In the genomic region with DNA sequence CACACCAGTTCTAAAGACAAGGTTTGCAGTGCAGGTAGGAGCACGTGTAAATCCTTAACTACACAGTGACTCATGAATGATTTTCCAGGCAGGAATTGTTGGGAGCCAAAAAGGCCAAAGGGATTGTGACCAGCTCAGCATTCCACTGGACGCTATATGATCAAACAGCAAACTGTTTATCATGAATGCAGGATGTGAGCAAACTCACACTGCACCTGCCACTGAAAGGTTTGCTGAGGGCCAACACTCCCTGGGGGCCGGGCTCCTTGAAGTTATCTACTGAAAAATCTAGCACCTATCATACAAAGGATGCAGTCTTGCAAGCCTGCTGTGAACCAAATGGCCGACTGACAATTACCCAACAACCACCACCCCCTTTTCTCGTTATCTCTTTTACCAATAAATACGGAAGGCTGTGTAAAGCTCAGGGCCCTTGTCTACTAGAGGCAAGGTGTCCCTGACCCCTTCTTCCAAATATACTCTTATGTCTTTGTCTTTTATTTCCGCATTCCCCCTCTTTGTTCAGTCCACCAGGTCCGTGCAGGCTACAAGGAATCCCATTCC, we compare ENCODE assay signal across 26 cellular contexts. TPM values are rescaled to one million over a fixed set of nuclear protein-coding genes. Genes with fewer than 3 reads are reported as not detected.
DNase-seq lines count a peak whose midpoint lies in the region; ATAC-seq and TF ChIP-seq lines count a peak whose summit lies in the region.
"Had no signal": no experiment of that assay in that cellular context is flagged by ENCODE, and none has a peak within 500 bp of the region (broad histone marks: within the 10 kb centered on the region; RNA-seq: fewer than 3 reads in every experiment).

No MANE protein-coding gene starts in this region.

- H3K56ac ChIP-seq in mesendoderm (ENCODE audit: low read length): peak overlapping the region; percentile 65

- CTCF ChIA-PET in Caco-2 (lab: Charles Lee): interaction anchor here (0.7 to 1.6 kb wide), 4 partner anchors 35 to 281 kb away, joined by 3 to 6 read pairs (median 4); a partner anchor contains a TSS

- H3K79me1 ChIP-seq in mesendoderm (ENCODE audit: low read length): no peaks in the 10 kb centered on the region

- H3K9me3 ChIP-seq in Caco-2 (no peaks in the 10 kb centered on the region), HUES6 (ENCODE audit: control insufficient read depth, insufficient read depth, low read depth, low read length) (no peaks in the 10 kb centered on the region)
- H3K9me3 ChIP-seq in effector memory CD4-positive, alpha-beta T cell (ENCODE audit: control insufficient read depth, low read length): no peaks in the 10 kb centered on the region
- H3K9me3 ChIP-seq: left ventricle myocardium inferior, thoracic aorta had no signal

- no peak overlapping the region for H3K4me3 ChIP-seq in Caco-2 (ENCODE audit: low read depth, low read length)
- H3K4me3 ChIP-seq in HUES6 (ENCODE audit: low read depth, low read length): peak overlapping the region; percentile 18; the same call in 1 of the 2 replicates
- H3K4me3 ChIP-seq in mesendoderm (ENCODE audit: low read length): no peak overlapping the region
- H3K4me3 ChIP-seq in effector memory CD4-positive, alpha-beta T cell (ENCODE audit: insufficient read depth, low read depth, low read length, poor library complexity, severe bottlenecking): no peak overlapping the region
- H3K4me3 ChIP-seq: left ventricle myocardium inferior, thoracic aorta had no signal

- H3K4me1 ChIP-seq in Caco-2 (peaks cover 25% of the 10 kb centered on the region), HUES6 (ENCODE audit: control insufficient read depth, insufficient read depth, low read length) (peaks cover 10% of the 10 kb centered on the region), mesendoderm (ENCODE audit: control insufficient read depth, low read depth, low read length) (peaks cover 15% of the 10 kb centered on the region)
- H3K4me1 ChIP-seq in effector memory CD4-positive, alpha-beta T cell (ENCODE audit: control insufficient read depth, insufficient read depth, low read length, poor library complexity, severe bottlenecking): no peaks in the 10 kb centered on the region

- H2BK15ac ChIP-seq in mesendoderm (replicated peaks; ENCODE audit: low read depth): no peak overlapping the region

- H2AK5ac ChIP-seq in mesendoderm (ENCODE audit: low read length): no peak overlapping the region

- H3K27me3 Mint-ChIP-seq in Caco-2 (ENCODE audit: insufficient read depth, unreplicated experiment): no peaks in the 10 kb centered on the region
- no peaks in the 10 kb centered on the region for H3K27me3 Mint-ChIP-seq in central memory CD8-positive, alpha-beta T cell
- H3K27me3 Mint-ChIP-seq: stimulated activated naive B cell treated with anti-CD40 and anti-IgM and Interleukin-4, amounts not matched to agents 10 μg/mL and 1 μg/mL and 100 μg/mL, for 72 hours had no signal

- WGBS in mesendoderm (ENCODE audit: extremely low coverage, insufficient coverage, low lambda C conversion rate): no CpG with 5 or more reads among the region's 8 CpGs

- H3K36me3 Mint-ChIP-seq in Caco-2 (ENCODE audit: insufficient read depth, unreplicated experiment): no peaks in the 10 kb centered on the region
- peaks cover 7% of the 10 kb centered on the region for H3K36me3 Mint-ChIP-seq in central memory CD8-positive, alpha-beta T cell (ENCODE audit: insufficient read depth)
- H3K36me3 Mint-ChIP-seq: activated naive CD4-positive, alpha-beta T cell treated with anti-CD3 and anti-CD28 coated beads, Interleukin-2, amount 10 ng/mL, durations not matched to agents 7 days and 5 days; CD4-positive, alpha-beta memory T cell; stimulated activated naive B cell treated with anti-CD40 and anti-IgM and Interleukin-4, amounts not matched to agents 10 μg/mL and 1 μg/mL and 100 μg/mL, for 72 hours had no signal

- peak; percentile 62 for ATAC-seq in central memory CD8-positive, alpha-beta T cell (replicated peaks; ENCODE audit: extremely low read depth, poor library complexity, severe bottlenecking)
- ATAC-seq: activated CD8-positive, alpha-beta T cell treated with anti-CD3 and anti-CD28 coated beads, Interleukin-2, amount 10 ng/mL, durations not matched to agents 7 days and 5 days; stimulated activated naive B cell treated with anti-CD40 and anti-IgM and Interleukin-4, amounts not matched to agents 10 μg/mL and 1 μg/mL and 100 μg/mL, for 72 hours had no signal

- intact Hi-C loops in Caco-2 (cut with micrococcal nuclease; ENCODE audit: unreplicated experiment): loop anchor here (1.0 kb wide), 1 partner anchor 15 kb away; a partner anchor contains a TSS

- H2BK120ac ChIP-seq in mesendoderm (ENCODE audit: low read depth, low read length): no peak overlapping the region

- peak overlapping the region; percentile 13 for H3K18ac ChIP-seq in mesendoderm (ENCODE audit: low read length)

- H3K27ac Mint-ChIP-seq in Caco-2 (ENCODE audit: unreplicated experiment): peak overlapping the region; percentile 68
- peak overlapping the region; percentile 17 for H3K27ac Mint-ChIP-seq in central memory CD8-positive, alpha-beta T cell (ENCODE audit: low read depth)
- H3K27ac Mint-ChIP-seq: activated CD8-positive, alpha-beta T cell treated with anti-CD3 and anti-CD28 coated beads, Interleukin-2, amount 10 ng/mL, durations not matched to agents 7 days and 5 days; activated naive CD4-positive, alpha-beta T cell treated with anti-CD3 and anti-CD28 coated beads, Interleukin-2, amount 10 ng/mL, durations not matched to agents 7 days and 5 days had no signal

- H3K79me2 ChIP-seq in mesendoderm (ENCODE audit: control insufficient read depth, insufficient read depth, low read length): no peaks in the 10 kb centered on the region

- no peaks in the 10 kb centered on the region for H3K36me3 ChIP-seq in Caco-2 (ENCODE audit: control insufficient read depth, insufficient read depth, low read length)
- H3K36me3 ChIP-seq in HUES6 (ENCODE audit: control insufficient read depth, insufficient read depth, low read length): no peaks in the 10 kb centered on the region
- H3K36me3 ChIP-seq in mesendoderm (ENCODE audit: control insufficient read depth, insufficient read depth, low read length): no peaks in the 10 kb centered on the region
- no peaks in the 10 kb centered on the region for H3K36me3 ChIP-seq in effector memory CD4-positive, alpha-beta T cell (ENCODE audit: control insufficient read depth, insufficient read depth, low read length)
- H3K36me3 ChIP-seq: left ventricle myocardium inferior, thoracic aorta had no signal

- H3K4ac ChIP-seq in mesendoderm (ENCODE audit: low read depth, low read length): no peak overlapping the region

- BruUV-seq in Caco-2 (replicated peaks; lab: Mats Ljungman, UMichigan): no TSS peak

- H4K8ac ChIP-seq in mesendoderm (ENCODE audit: low read depth, low read length): no peak overlapping the region

- H3K9me3 Mint-ChIP-seq in Caco-2 (ENCODE audit: unreplicated experiment): no peaks in the 10 kb centered on the region
- no peaks in the 10 kb centered on the region for H3K9me3 Mint-ChIP-seq in central memory CD8-positive, alpha-beta T cell
- H3K9me3 Mint-ChIP-seq: activated naive CD4-positive, alpha-beta T cell treated with anti-CD3 and anti-CD28 coated beads, Interleukin-2, amount 10 ng/mL, durations not matched to agents 7 days and 5 days; CD4-positive, alpha-beta memory T cell; stimulated activated naive B cell treated with anti-CD40 and anti-IgM and Interleukin-4, amounts not matched to agents 10 μg/mL and 1 μg/mL and 100 μg/mL, for 72 hours had no signal

- H3K4me2 ChIP-seq in mesendoderm (ENCODE audit: low read length): peak overlapping the region; percentile 26

- no peak overlapping the region for H3K23ac ChIP-seq in mesendoderm (ENCODE audit: low read length)

- H3K27me3 ChIP-seq in Caco-2 (replicated peaks; ENCODE audit: control insufficient read depth, insufficient read depth, low read length) (no peaks in the 10 kb centered on the region), HUES6 (ENCODE audit: control insufficient read depth, insufficient read depth, low read length) (no peaks in the 10 kb centered on the region), mesendoderm (ENCODE audit: insufficient read depth, low read length, poor library complexity) (no peaks in the 10 kb centered on the region)
- no peaks in the 10 kb centered on the region for H3K27me3 ChIP-seq in effector memory CD4-positive, alpha-beta T cell (replicated peaks; ENCODE audit: control insufficient read depth, insufficient read depth, low read length, poor library complexity, severe bottlenecking)

- H3K4me1 Mint-ChIP-seq in Caco-2 (ENCODE audit: low read depth, unreplicated experiment): peaks cover 8% of the 10 kb centered on the region
- peaks cover 17% of the 10 kb centered on the region for H3K4me1 Mint-ChIP-seq in central memory CD8-positive, alpha-beta T cell

- H3K9ac ChIP-seq in HUES6 (ENCODE audit: low read length) (peak overlapping the region; percentile 9), mesendoderm (ENCODE audit: low read length) (no peak overlapping the region)

- POLR2A ChIA-PET in Caco-2 (lab: Charles Lee): interaction anchor here (0.6 kb wide), 2 partner anchors 250 to 1108 kb away, joined by 3 to 4 read pairs; no protein-coding TSS in a partner anchor

- peak overlapping the region; percentile 89 for H2BK5ac ChIP-seq in mesendoderm (ENCODE audit: low read length)

- H3K27ac ChIP-seq in HUES6 (ENCODE audit: low read depth, low read length) (no peak overlapping the region), mesendoderm (ENCODE audit: low read depth, low read length) (peak overlapping the region; percentile 19)
- H3K27ac ChIP-seq in effector memory CD4-positive, alpha-beta T cell (ENCODE audit: insufficient read depth, low read length, poor library complexity, severe bottlenecking): no peak overlapping the region
- H3K27ac ChIP-seq: left ventricle myocardium inferior, thoracic aorta had no signal

- no peak overlapping the region for H4K5ac ChIP-seq in mesendoderm (ENCODE audit: low read length)

- DNase-seq in Caco-2: peak; percentile 85 to 88
- no peak for DNase-seq in central memory CD8-positive, alpha-beta T cell (ENCODE audit: low spot score in 2 of 2)
- peak; percentile 91 for DNase-seq in mesendoderm
- DNase-seq in effector memory CD4-positive, alpha-beta T cell: no peak
- DNase-seq in activated gamma-delta T cell treated with Interleukin-2 at 50 U/mL for 16 hours: no peak
- DNase-seq in DMS153 (lab: John Stamatoyannopoulos, UW): no peak
- DNase-seq in SIG-M5 treated with dmso at 0.1 percent for 504 hours (lab: John Stamatoyannopoulos, UW; ENCODE audit: unreplicated experiment): no peak
- DNase-seq: activated CD4-positive, CD25-positive, alpha-beta regulatory T cell; activated CD8-positive, alpha-beta T cell treated with anti-CD3 and anti-CD28 coated beads, Interleukin-2, amount 10 ng/mL, durations not matched to agents 7 days and 5 days; activated naive CD4-positive, alpha-beta T cell treated with anti-CD3 and anti-CD28 coated beads, Interleukin-2, amount 10 ng/mL, durations not matched to agents 7 days and 5 days; activated T-cell treated with anti-CD3 and anti-CD28 coated beads, Interleukin-2, amount 50 U/mL, for 1 hour; aorta; CD4-positive, alpha-beta memory T cell; DND-41; effector CD4-positive, alpha-beta T cell; glutamatergic neuron; left ventricle myocardium inferior; NCI-H1436; stimulated activated CD4-positive, alpha-beta T cell treated with anti-CD3 and anti-CD28 coated beads, Interleukin-1b, Interleukin-23, amount 100 ng/mL, for 48 hours; stimulated activated naive B cell treated with anti-CD40 and anti-IgM and Interleukin-4, amounts not matched to agents 10 μg/mL and 1 μg/mL and 100 μg/mL, for 72 hours; T-helper 9 cell had no signal

- H3K4me3 Mint-ChIP-seq in Caco-2 (ENCODE audit: unreplicated experiment): peak overlapping the region; percentile 51
- H3K4me3 Mint-ChIP-seq in central memory CD8-positive, alpha-beta T cell: no peak overlapping the region
- H3K4me3 Mint-ChIP-seq: activated CD8-positive, alpha-beta T cell treated with anti-CD3 and anti-CD28 coated beads, Interleukin-2, amount 10 ng/mL, durations not matched to agents 7 days and 5 days; activated naive CD4-positive, alpha-beta T cell treated with anti-CD3 and anti-CD28 coated beads, Interleukin-2, amount 10 ng/mL, durations not matched to agents 7 days and 5 days; CD4-positive, alpha-beta memory T cell; stimulated activated naive B cell treated with anti-CD40 and anti-IgM and Interleukin-4, amounts not matched to agents 10 μg/mL and 1 μg/mL and 100 μg/mL, for 72 hours had no signal

- TF ChIP-seq CTCF in Caco-2 (IDR thresholded peaks at IDR 0.05; ENCODE audit: insufficient read depth in 1 of 2, low read depth in 1 of 2, low read length in 1 of 2, severe bottlenecking in 1 of 2, unreplicated experiment in 1 of 2): no peak

RNA-seq across cellular contexts. Expression of a gene that starts 11.5 kb away (rescaled TPM):
- 0.27 TPM in 1 of 2 replicates, not detected in the other for total RNA-seq in Caco-2 (2022)
- not detected for polyA plus RNA-seq in mesendoderm (2013, experiment 1 of 2)
- not detected for polyA plus RNA-seq in mesendoderm (2013, experiment 2 of 2)
- total RNA-seq: activated CD8-positive, alpha-beta T cell treated with anti-CD3 and anti-CD28 coated beads, Interleukin-2, amount 10 ng/mL, durations not matched to agents 7 days and 5 days; CD4-positive, alpha-beta memory T cell; fibroblast of lung; RPMI7951 had no signal
- polyA plus RNA-seq: CD4-positive, alpha-beta memory T cell; fibroblast of lung; neural cell had no signal

RNA-seq across cellular contexts. Expression of a gene that starts 15.3 kb away (rescaled TPM):
- total RNA-seq in Caco-2 (2022): 15.4 and 16.1 TPM in 2 replicates
- 2.7 TPM for polyA plus RNA-seq in mesendoderm (2013, experiment 1 of 2)
- polyA plus RNA-seq in mesendoderm (2013, experiment 2 of 2): 2.5 TPM

Comparison
In these comparisons a context has a peak if more than half of its experiments do, and no peak if none do; other contexts are left out.
1. DNase-seq: peak in Caco-2 (2 of 2) and mesendoderm (single experiment); none in central memory CD8-positive, alpha-beta T cell (0 of 2), effector memory CD4-positive, alpha-beta T cell (0 of 3), activated gamma-delta T cell treated with Interleukin-2 at 50 U/mL for 16 hours (single experiment), DMS153 (single experiment) and SIG-M5 treated with dmso at 0.1 percent for 504 hours (single experiment).